Comparison of ENCODE assay signal across 29 cellular contexts in genomic region chr15:74470631-74471396, GRCh38.
"Had no signal": no experiment of that assay in that cellular context is flagged by ENCODE, and none has a peak within 500 bp of the region (broad histone marks: within the 10 kb centered on the region; RNA-seq: fewer than 3 reads in every experiment).

No MANE protein-coding gene starts in this region.

- DNase-seq: activated B cell treated with CpG ODN at 0.5 μM for 24 hours; activated CD8-positive, alpha-beta memory T cell treated with anti-CD3 and anti-CD28 coated beads, Interleukin-2, amount 10 ng/mL, durations not matched to agents 7 days and 5 days; activated CD8-positive, alpha-beta T cell treated with anti-CD3 and anti-CD28 coated beads, Interleukin-2, amount 10 ng/mL, durations not matched to agents 7 days and 5 days; activated naive CD4-positive, alpha-beta T cell; activated T-cell treated with anti-CD3 and anti-CD28 coated beads for 4 hours; activated T-cell treated with anti-CD3 and anti-CD28 coated beads, Interleukin-2, amount 50 U/mL, for 72 hours; central memory CD4-positive, alpha-beta T cell; foreskin fibroblast; heart left ventricle; hypothalamus; immature natural killer cell; kidney; left colon; mammary epithelial cell; naive B cell; nephron progenitor cell; retina; small intestine; stimulated activated CD4-positive, alpha-beta T cell treated with anti-CD3 and anti-CD28 coated beads, Interleukin-4, amount 100 ng/mL, for 4 hours; stimulated activated CD8-positive, alpha-beta memory T cell treated with anti-CD3 and anti-CD28 coated beads, Interleukin-4, amount 100 ng/mL, for 48 hours; stimulated activated naive CD8-positive, alpha-beta T cell treated with anti-CD3 and anti-CD28 coated beads, Interleukin-15, amount 100 ng/mL, for 72 hours; substantia nigra; uterus had no signal

- H3K27ac Mint-ChIP-seq: activated B cell treated with CpG ODN at 0.5 μM for 24 hours; activated CD8-positive, alpha-beta memory T cell treated with anti-CD3 and anti-CD28 coated beads, Interleukin-2, amount 10 ng/mL, durations not matched to agents 7 days and 5 days; activated CD8-positive, alpha-beta T cell treated with anti-CD3 and anti-CD28 coated beads, Interleukin-2, amount 10 ng/mL, durations not matched to agents 7 days and 5 days; activated naive CD4-positive, alpha-beta T cell treated with anti-CD3 and anti-CD28 coated beads, Interleukin-2, amount 50 U/mL, for 72 hours; activated T-cell treated with anti-CD3 and anti-CD28 coated beads, Interleukin-2, amount 50 U/mL, for 72 hours; immature natural killer cell; mesothelial cell of epicardium; nephron progenitor cell; progenitor cell of endocrine pancreas; stimulated activated memory B cell treated with anti-CD40 and anti-IgM and Interleukin-4, amounts not matched to agents 10 μg/mL and 1 μg/mL and 100 μg/mL, for 72 hours; type B pancreatic cell had no signal

- ATAC-seq: activated CD8-positive, alpha-beta memory T cell treated with anti-CD3 and anti-CD28 coated beads, Interleukin-2, amount 10 ng/mL, durations not matched to agents 7 days and 5 days; activated CD8-positive, alpha-beta T cell treated with anti-CD3 and anti-CD28 coated beads, Interleukin-2, amount 10 ng/mL, durations not matched to agents 7 days and 5 days; activated naive CD4-positive, alpha-beta T cell treated with anti-CD3 and anti-CD28 coated beads, Interleukin-2, amount 50 U/mL, for 72 hours; activated T-cell treated with anti-CD3 and anti-CD28 coated beads, Interleukin-2, amount 50 U/mL, for 72 hours; heart left ventricle; left colon; sciatic nerve; stimulated activated memory B cell treated with anti-CD40 and anti-IgM and Interleukin-4, amounts not matched to agents 10 μg/mL and 1 μg/mL and 100 μg/mL, for 72 hours; stimulated activated naive CD8-positive, alpha-beta T cell treated with anti-CD3 and anti-CD28 coated beads, Interleukin-15, amount 100 ng/mL, for 72 hours had no signal

- H3K4me1 Mint-ChIP-seq: activated B cell treated with CpG ODN at 0.5 μM for 24 hours; immature natural killer cell; mesothelial cell of epicardium; nephron progenitor cell; stimulated activated memory B cell treated with anti-CD40 and anti-IgM and Interleukin-4, amounts not matched to agents 10 μg/mL and 1 μg/mL and 100 μg/mL, for 72 hours; stimulated activated naive CD8-positive, alpha-beta T cell treated with anti-CD3 and anti-CD28 coated beads, Interleukin-15, amount 100 ng/mL, for 72 hours had no signal

- H3K9me3 Mint-ChIP-seq: activated B cell treated with CpG ODN at 0.5 μM for 24 hours; activated naive CD4-positive, alpha-beta T cell treated with anti-CD3 and anti-CD28 coated beads, Interleukin-2, amount 50 U/mL, for 72 hours; activated T-cell treated with anti-CD3 and anti-CD28 coated beads, Interleukin-2, amount 50 U/mL, for 72 hours; immature natural killer cell; naive B cell; stimulated activated memory B cell treated with anti-CD40 and anti-IgM and Interleukin-4, amounts not matched to agents 10 μg/mL and 1 μg/mL and 100 μg/mL, for 72 hours; stimulated activated naive CD8-positive, alpha-beta T cell treated with anti-CD3 and anti-CD28 coated beads, Interleukin-15, amount 100 ng/mL, for 72 hours; type B pancreatic cell had no signal

- H3K4me3 Mint-ChIP-seq: activated B cell treated with CpG ODN at 0.5 μM for 24 hours; activated CD8-positive, alpha-beta memory T cell treated with anti-CD3 and anti-CD28 coated beads, Interleukin-2, amount 10 ng/mL, durations not matched to agents 7 days and 5 days; activated CD8-positive, alpha-beta T cell treated with anti-CD3 and anti-CD28 coated beads, Interleukin-2, amount 10 ng/mL, durations not matched to agents 7 days and 5 days; activated T-cell treated with anti-CD3 and anti-CD28 coated beads, Interleukin-2, amount 50 U/mL, for 72 hours; immature natural killer cell; mesothelial cell of epicardium; nephron progenitor cell; stimulated activated memory B cell treated with anti-CD40 and anti-IgM and Interleukin-4, amounts not matched to agents 10 μg/mL and 1 μg/mL and 100 μg/mL, for 72 hours; stimulated activated naive CD8-positive, alpha-beta T cell treated with anti-CD3 and anti-CD28 coated beads, Interleukin-15, amount 100 ng/mL, for 72 hours; type B pancreatic cell had no signal

- H3K27me3 Mint-ChIP-seq: activated B cell treated with CpG ODN at 0.5 μM for 24 hours; activated CD8-positive, alpha-beta memory T cell treated with anti-CD3 and anti-CD28 coated beads, Interleukin-2, amount 10 ng/mL, durations not matched to agents 7 days and 5 days; naive B cell; progenitor cell of endocrine pancreas; stimulated activated memory B cell treated with anti-CD40 and anti-IgM and Interleukin-4, amounts not matched to agents 10 μg/mL and 1 μg/mL and 100 μg/mL, for 72 hours; stimulated activated naive CD8-positive, alpha-beta T cell treated with anti-CD3 and anti-CD28 coated beads, Interleukin-15, amount 100 ng/mL, for 72 hours; type B pancreatic cell had no signal
